Comparison of ENCODE assay signal across 13 cellular contexts in genomic region chr11:130165601-130166456, GRCh38. TPM values are rescaled to one million over a fixed set of nuclear protein-coding genes. Genes with fewer than 3 reads are reported as not detected.
DNase-seq lines count a peak whose midpoint lies in the region; ATAC-seq and TF ChIP-seq lines count a peak whose summit lies in the region.
"Had no signal": no experiment of that assay in that cellular context is flagged by ENCODE, and none has a peak within 500 bp of the region (broad histone marks: within the 10 kb centered on the region; RNA-seq: fewer than 3 reads in every experiment).

No MANE protein-coding gene starts in this region.

- TF ChIP-seq CTCF in adrenal gland (IDR thresholded peaks at IDR 0.05), result no peak
- TF ChIP-seq CTCF in lower lobe of right lung (IDR thresholded peaks at IDR 0.05), result no peak

- H3K4me1 ChIP-seq in adrenal gland (replicated peaks in 1 of 2) (peaks cover 0 to 3% of the 10 kb centered on the region in 2 donors), lower lobe of right lung (peaks cover 47% of the 10 kb centered on the region)

- H3K27ac ChIP-seq in adrenal gland (peak overlapping the region in 3 of 5 donors; percentile 56 to 83 (median 56)), lower lobe of right lung (peak overlapping the region; percentile 18)
- H3K27ac ChIP-seq: thoracic aorta had no signal

- H3K36me3 ChIP-seq in adrenal gland (replicated peaks in 1 of 2) (no peaks in the 10 kb centered on the region), lower lobe of right lung (no peaks in the 10 kb centered on the region)
- H3K36me3 ChIP-seq: thoracic aorta had no signal

- TF ChIP-seq POLR2A in adrenal gland (IDR thresholded peaks at IDR 0.05), result no peak

- peak; percentile 35 for DNase-seq in Ammon's horn (ENCODE audit: low spot score)
- peak; percentile 69 to 80 for DNase-seq in Kasumi-1 (lab: John Stamatoyannopoulos, UW)
- peak in 3 of 7 donors; percentile 48 to 62 (median 50) for DNase-seq in adrenal gland
- DNase-seq in lower lobe of right lung, result no peak
- DNase-seq in UCSD-AML1 (lab: John Stamatoyannopoulos, UW; ENCODE audit: unreplicated experiment), result no peak
- no peak for DNase-seq in DMS114 treated with DMSO at 0.1 percent for 48 hours (lab: John Stamatoyannopoulos, UW; ENCODE audit: unreplicated experiment)
- DNase-seq: activated CD4-positive, alpha-beta T cell treated with anti-CD3 and anti-CD28 coated beads for 4 hours had no signal

- WGBS in adrenal gland, 4 donors, result 74 to 80% (median 78%) methylated on average over 9 of the region's 9 CpGs

- ATAC-seq in lower lobe of right lung, result peak; percentile 39 to 63
- ATAC-seq in HG02623 (IDR thresholded peaks at IDR 0.05; ENCODE audit: unreplicated experiment), result no peak
- no peak for ATAC-seq in GM21619 (IDR thresholded peaks at IDR 0.05; ENCODE audit: unreplicated experiment)
- ATAC-seq: left lobe of liver had no signal

- H3K4me3 ChIP-seq in adrenal gland (no peak overlapping the region), lower lobe of right lung (no peak overlapping the region)
- H3K4me3 ChIP-seq: thoracic aorta had no signal

- intact Hi-C loops in adrenal gland (cut with DNase I) (no loop called here), lower lobe of right lung (cut with DNase I) (no loop called here)

- peaks cover 12% of the 10 kb centered on the region for H3K27me3 ChIP-seq in adrenal gland
- H3K27me3 ChIP-seq in lower lobe of right lung (ENCODE audit: low read depth), result peaks cover under 1% of the 10 kb centered on the region

- no peaks in the 10 kb centered on the region for H3K9me3 ChIP-seq in adrenal gland (replicated peaks in 1 of 3)
- H3K9me3 ChIP-seq in lower lobe of right lung, result no peaks in the 10 kb centered on the region
- H3K9me3 ChIP-seq: thoracic aorta had no signal

RNA-seq across cellular contexts. Expression of gene ST14, which starts 6.2 kb away (rescaled TPM):
- total RNA-seq in adrenal gland (10 to 100 TPM in 5 of 8 donors, 1 to 10 TPM in 3; 2.5 to 41.0 (median 11.5) TPM), lower lobe of right lung (61.1 TPM)
- polyA plus RNA-seq in adrenal gland, result 10 to 100 TPM in 1 of 3 donors, 1 to 10 TPM in 2; 3.0 to 13.4 (median 3.4) TPM
- total RNA-seq: SK-MEL-5 had no signal
- polyA plus RNA-seq: BJ had no signal

Comparison
In these comparisons a context has a peak if more than half of its experiments do, and no peak if none do; other contexts are left out.
1. DNase-seq: peak in Ammon's horn (single experiment) and Kasumi-1 (2 of 2); none in lower lobe of right lung (single experiment), UCSD-AML1 (single experiment) and DMS114 treated with DMSO at 0.1 percent for 48 hours (single experiment).
2. ATAC-seq: peak in lower lobe of right lung (2 of 2); none in HG02623 (single experiment) and GM21619 (single experiment).